8 cellular contexts compared by ENCODE assay signal in the genomic region with DNA sequence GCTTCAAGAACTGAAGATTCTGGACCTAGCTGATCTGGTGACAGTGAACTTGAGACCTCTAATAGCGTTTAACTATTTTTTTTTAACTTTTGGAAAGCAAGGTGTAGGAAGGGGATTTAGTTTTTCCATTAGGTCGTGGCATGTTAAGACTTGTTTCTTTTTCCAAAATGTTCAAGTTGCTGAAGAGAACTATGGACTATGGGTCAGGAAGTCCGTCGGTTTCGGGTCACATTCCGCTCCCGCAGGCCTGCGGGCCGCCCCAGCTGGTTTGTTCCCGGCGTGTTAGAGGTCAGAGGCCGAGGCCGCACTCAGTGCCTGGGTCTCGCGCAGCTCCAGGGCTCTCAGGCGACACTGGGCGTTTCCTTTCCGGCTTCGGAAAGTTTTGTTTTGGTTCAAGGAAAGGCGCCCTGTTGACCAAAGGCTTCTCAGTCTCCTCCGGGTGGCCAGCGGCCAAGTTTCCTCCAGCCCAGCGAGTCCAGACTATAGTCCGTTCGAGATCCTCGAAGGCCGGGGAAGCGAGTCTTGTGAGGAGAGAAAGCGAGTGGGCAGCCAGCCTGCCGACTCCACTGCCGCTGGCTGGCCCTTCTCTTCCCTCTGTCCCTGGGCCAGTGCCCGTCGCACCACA. TPM values are rescaled to one million over a fixed set of nuclear protein-coding genes. Genes with fewer than 3 reads are reported as not detected.
DNase-seq lines count a peak whose midpoint lies in the region; ATAC-seq and TF ChIP-seq lines count a peak whose summit lies in the region.

No MANE protein-coding gene starts in this region.

- H3K27ac Mint-ChIP-seq in stimulated activated naive CD8-positive, alpha-beta T cell treated with anti-CD3 and anti-CD28 coated beads, Interleukin-15, amount 100 ng/mL, for 72 hours: peak overlapping the region; percentile 92 to 96

- H4K8ac ChIP-seq in IMR-90 (ENCODE audit: low read depth in 2 of 2, low read length in 2 of 2): peak overlapping the region; percentile 70 to 95

- peak overlapping the region; percentile 90 for H3K14ac ChIP-seq in IMR-90 (replicated peaks; ENCODE audit: low read depth, low read length)

- H3K56ac ChIP-seq in IMR-90 (ENCODE audit: extremely low read depth, insufficient read depth, low read length): peak overlapping the region; percentile 92

- dilution Hi-C loops in IMR-90 (cut with HindIII; ENCODE audit: low sequenced_read_pairs, unreplicated experiment): no loop called here

- DNase-seq in ELF-1 (ENCODE audit: low read depth, low spot score) (peak; percentile 84), IMR-90 (no peak), brain microvascular endothelial cell (no peak), left colon (peak; percentile 79), cerebellar cortex (ENCODE audit: low spot score) (no peak), NCI-H2107 (lab: John Stamatoyannopoulos, UW) (no peak)
- DNase-seq in stimulated activated naive CD8-positive, alpha-beta T cell treated with anti-CD3 and anti-CD28 coated beads, Interleukin-15, amount 100 ng/mL, for 72 hours: no peak

- H3K4ac ChIP-seq in IMR-90 (ENCODE audit: low read depth, low read length): peak overlapping the region; percentile 95

- TF ChIP-seq RAD21 in IMR-90 (IDR thresholded peaks at IDR 0.05; ENCODE audit: low read length): no peak

- peak overlapping the region; percentile 96 for H2AFZ ChIP-seq in IMR-90 (replicated peaks; ENCODE audit: low read length, poor library complexity)

- TF ChIP-seq CTCF in IMR-90 (conservative IDR thresholded peaks at IDR 0.05; ENCODE audit: low read depth, low read length): no peak
- no peak for TF ChIP-seq CTCF in brain microvascular endothelial cell (IDR thresholded peaks at IDR 0.05; ENCODE audit: low read depth, low read length, missing control alignments)

- in situ Hi-C loops in IMR-90 (cut with MboI; ENCODE audit: low sequenced_read_pairs): no loop called here
- in situ Hi-C loops in brain microvascular endothelial cell (cut with HindIII; ENCODE audit: low pct_ligation_motif_present, low sequenced_read_pairs): no loop called here

- H3K27me3 ChIP-seq in IMR-90 (ENCODE audit: control insufficient read depth, insufficient read depth, low read length) (no peaks in the 10 kb centered on the region), brain microvascular endothelial cell (replicated peaks) (no peaks in the 10 kb centered on the region)

- peak overlapping the region; percentile 65 for H2AK5ac ChIP-seq in IMR-90 (ENCODE audit: low read depth, low read length)

- H4K91ac ChIP-seq in IMR-90 (ENCODE audit: insufficient read depth, low read depth, low read length): peak overlapping the region; percentile 93

- H2BK20ac ChIP-seq in IMR-90 (ENCODE audit: low read depth, low read length): peak overlapping the region; percentile 11; the same call in 1 of the 2 replicates

- H3K4me1 Mint-ChIP-seq in stimulated activated naive CD8-positive, alpha-beta T cell treated with anti-CD3 and anti-CD28 coated beads, Interleukin-15, amount 100 ng/mL, for 72 hours: peaks cover 19% of the 10 kb centered on the region

- H2BK15ac ChIP-seq in IMR-90 (ENCODE audit: low read depth, low read length): peak overlapping the region; percentile 26; the same call in 1 of the 3 replicates

- H3K4me3 Mint-ChIP-seq in stimulated activated naive CD8-positive, alpha-beta T cell treated with anti-CD3 and anti-CD28 coated beads, Interleukin-15, amount 100 ng/mL, for 72 hours: peak overlapping the region; percentile 81 to 96

- H3K4me1 ChIP-seq in IMR-90 (ENCODE audit: control insufficient read depth, insufficient read depth, low read length): peaks cover 13% of the 10 kb centered on the region

- H3K23ac ChIP-seq in IMR-90 (ENCODE audit: low read depth, low read length): peak overlapping the region; percentile 95

- intact Hi-C loops in IMR-90 (cut with micrococcal nuclease) (loop anchor here (2.0 to 5.0 kb wide), 3 partner anchors 262 to 497 kb away; no protein-coding TSS in a partner anchor), left colon (cut with DNase I, micrococcal nuclease) (no loop called here)

- BruUV-seq in IMR-90 (replicated peaks; lab: Mats Ljungman, UMichigan): TSS peak; percentile 77

- H3K9me1 ChIP-seq in IMR-90 (ENCODE audit: insufficient read depth, low read length): peaks cover 8% of the 10 kb centered on the region

- peaks cover 3 to 23% of the 10 kb centered on the region in 2 experiments; a peak in 2 of 4 replicates for H3K79me1 ChIP-seq in IMR-90 (ENCODE audit: low read depth in 1 of 2, low read length in 2 of 2)

- H3K4me2 ChIP-seq in IMR-90 (ENCODE audit: low read depth, low read length): peak overlapping the region; percentile 93

- no peak; the same call in 1 of the 2 replicates for TF ChIP-seq POLR2A in IMR-90 (IDR thresholded peaks at IDR 0.05; ENCODE audit: low read depth, low read length)

- H3K9me3 ChIP-seq in IMR-90 (ENCODE audit: control insufficient read depth, insufficient read depth, low read length): no peaks in the 10 kb centered on the region

- H3K27ac ChIP-seq in IMR-90 (ENCODE audit: insufficient read depth, low read length): peak overlapping the region; percentile 96
- peak overlapping the region; percentile 93 for H3K27ac ChIP-seq in brain microvascular endothelial cell

- peak overlapping the region; percentile 92 for H3K18ac ChIP-seq in IMR-90 (ENCODE audit: low read depth, low read length)

- POLR2A ChIA-PET in IMR-90 (lab: Charles Lee; ENCODE audit: unreplicated experiment): interaction anchor here (1.2 kb wide), 1 partner anchor 11 kb away, joined by 4 read pairs; no protein-coding TSS in a partner anchor

- H3K9me3 Mint-ChIP-seq in stimulated activated naive CD8-positive, alpha-beta T cell treated with anti-CD3 and anti-CD28 coated beads, Interleukin-15, amount 100 ng/mL, for 72 hours: no peaks in the 10 kb centered on the region

- H3K36me3 ChIP-seq in IMR-90 (ENCODE audit: control insufficient read depth, insufficient read depth, low read length): peaks cover 3% of the 10 kb centered on the region
- H3K36me3 ChIP-seq in brain microvascular endothelial cell (replicated peaks): no peaks in the 10 kb centered on the region

- CTCF ChIA-PET in IMR-90 (lab: Yijun Ruan, JAX): no interaction called here

- H2BK5ac ChIP-seq in IMR-90 (ENCODE audit: low read depth, low read length, poor library complexity, severe bottlenecking): peak overlapping the region; percentile 93

- H3K27me3 Mint-ChIP-seq in stimulated activated naive CD8-positive, alpha-beta T cell treated with anti-CD3 and anti-CD28 coated beads, Interleukin-15, amount 100 ng/mL, for 72 hours: peaks cover 67% of the 10 kb centered on the region

- H4K5ac ChIP-seq in IMR-90 (ENCODE audit: low read depth, low read length): peak overlapping the region; percentile 96

- peak overlapping the region; percentile 79 for H2BK120ac ChIP-seq in IMR-90 (ENCODE audit: low read depth, low read length)

- peak overlapping the region; percentile 93 for H2AK9ac ChIP-seq in IMR-90 (replicated peaks; ENCODE audit: low read depth, low read length, poor library complexity)

- peak overlapping the region; percentile 81 for H3K4me3 ChIP-seq in IMR-90 (ENCODE audit: insufficient read depth, low read depth, low read length)
- H3K4me3 ChIP-seq in brain microvascular endothelial cell (ENCODE audit: low read depth, low read length): peak overlapping the region; percentile 71

- 0% methylated on average over 17 of the region's 33 CpGs; no CpG with 5 or more reads in 1 of the 2 experiments for WGBS in IMR-90 (ENCODE audit: extremely low coverage in 2 of 2, insufficient read length in 1 of 2), 2 experiments

- ATAC-seq in GM21576 (IDR thresholded peaks at IDR 0.05; ENCODE audit: unreplicated experiment) (peak; percentile 32), IMR-90 (ENCODE audit: low read depth) (peak; percentile 33), left colon (peak; percentile 62)
- ATAC-seq in stimulated activated naive CD8-positive, alpha-beta T cell treated with anti-CD3 and anti-CD28 coated beads, Interleukin-15, amount 100 ng/mL, for 72 hours: peak; percentile 59

- peak overlapping the region; percentile 84 for H3K9ac ChIP-seq in IMR-90 (ENCODE audit: low read depth, low read length)

- H4K20me1 ChIP-seq in IMR-90 (ENCODE audit: insufficient read depth, low read length): peaks cover 5% of the 10 kb centered on the region; the same call in 1 of the 2 replicates

TF ChIP-seq in IMR-90, 13 proteins besides CTCF, POLR2A, EP300 and RAD21:
- TF ChIP-seq CHD1 (IDR thresholded peaks at IDR 0.05; ENCODE audit: low read depth, low read length) (no peak), RCOR1 (IDR thresholded peaks at IDR 0.05; ENCODE audit: insufficient replicate concordance, low read length) (no peak), SMC3 (IDR thresholded peaks at IDR 0.05; ENCODE audit: low read depth, low read length) (no peak), MAZ (IDR thresholded peaks at IDR 0.05; ENCODE audit: borderline replicate concordance, low read depth, low read length) (no peak), RFX5 (IDR thresholded peaks at IDR 0.05; ENCODE audit: low read depth, low read length) (no peak), CEBPB (IDR thresholded peaks at IDR 0.05; ENCODE audit: low read depth, low read length) (no peak), NFE2L2 (IDR thresholded peaks at IDR 0.05; ENCODE audit: low read depth, low read length) (no peak), BHLHE40 (IDR thresholded peaks at IDR 0.05; ENCODE audit: low read depth, low read length) (no peak), FOS (IDR thresholded peaks at IDR 0.05; ENCODE audit: low read depth, low read length) (no peak)
- TF ChIP-seq, protein P1, sequence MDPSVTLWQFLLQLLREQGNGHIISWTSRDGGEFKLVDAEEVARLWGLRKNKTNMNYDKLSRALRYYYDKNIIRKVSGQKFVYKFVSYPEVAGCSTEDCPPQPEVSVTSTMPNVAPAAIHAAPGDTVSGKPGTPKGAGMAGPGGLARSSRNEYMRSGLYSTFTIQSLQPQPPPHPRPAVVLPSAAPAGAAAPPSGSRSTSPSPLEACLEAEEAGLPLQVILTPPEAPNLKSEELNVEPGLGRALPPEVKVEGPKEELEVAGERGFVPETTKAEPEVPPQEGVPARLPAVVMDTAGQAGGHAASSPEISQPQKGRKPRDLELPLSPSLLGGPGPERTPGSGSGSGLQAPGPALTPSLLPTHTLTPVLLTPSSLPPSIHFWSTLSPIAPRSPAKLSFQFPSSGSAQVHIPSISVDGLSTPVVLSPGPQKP (IDR thresholded peaks at IDR 0.05; ENCODE audit: borderline replicate concordance, low read depth, low read length): no peak

RNA-seq across cellular contexts. Expression of a gene that starts 0.6 kb away (rescaled TPM):
- total RNA-seq in IMR-90 (2012; rRNA removed) (13.1 and 23.5 TPM in 2 replicates), left colon (10 to 100 TPM; 46.6 to 47.5 TPM)
- 5.6 and 6.1 TPM in 2 replicates for polyA plus RNA-seq in IMR-90 (2012; rRNA removed)
- polyA plus RNA-seq in IMR-90 (2012; cell fraction: cytosol; rRNA removed): 1.6 and 3.2 TPM in 2 replicates
- polyA plus RNA-seq in IMR-90 (2012; cell fraction: nucleus; rRNA removed; ENCODE audit: low replicate concordance): 5.5 and 13.2 TPM in 2 replicates

Comparison
In these comparisons a context has a peak if more than half of its experiments do, and no peak if none do; other contexts are left out.
1. DNase-seq: peak in ELF-1 (single experiment) and left colon (2 of 2); none in IMR-90 (single experiment), brain microvascular endothelial cell (single experiment), stimulated activated naive CD8-positive, alpha-beta T cell treated with anti-CD3 and anti-CD28 coated beads, Interleukin-15, amount 100 ng/mL, for 72 hours (0 of 2), cerebellar cortex (single experiment) and NCI-H2107 (single experiment).
2. Peak in every context shown above with its lines, with median percentiles within 50 percentile points of each other: ATAC-seq.